In the genomic region with DNA sequence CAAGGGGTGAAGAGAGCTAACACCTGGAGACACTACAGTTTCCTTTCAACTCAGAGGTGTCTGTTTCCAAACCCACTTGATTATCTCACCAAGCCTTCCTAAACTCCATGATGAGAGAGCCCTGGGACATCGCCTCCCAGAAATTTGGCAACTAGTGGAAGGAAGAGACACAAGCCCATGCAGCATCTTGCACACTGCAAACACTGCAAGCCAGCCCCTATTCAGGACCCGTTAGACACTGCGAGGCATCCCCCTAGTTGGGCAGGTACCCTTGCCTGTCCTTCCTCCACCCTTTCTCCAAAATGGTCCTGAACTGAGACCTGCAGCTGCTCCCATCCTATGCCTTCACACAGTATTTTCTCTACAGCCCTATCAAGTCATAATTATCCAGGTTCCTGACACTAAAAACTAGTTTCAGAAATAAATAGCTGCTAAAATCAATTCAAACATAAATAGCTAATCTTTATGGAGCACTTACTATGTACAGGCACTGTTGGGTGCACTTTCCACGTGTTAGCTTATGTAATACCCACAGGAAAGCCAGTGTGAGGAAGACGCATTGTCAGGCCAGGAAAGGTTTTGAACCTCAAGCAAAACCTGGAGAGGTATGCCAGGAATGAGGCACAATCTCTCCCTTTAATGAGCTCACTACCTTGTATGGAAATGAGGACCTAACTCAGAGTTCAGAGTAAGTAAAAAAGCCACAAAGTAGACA, we compare ENCODE assay signal across 9 cellular contexts. TPM values are rescaled to one million over a fixed set of nuclear protein-coding genes. Genes with fewer than 3 reads are reported as not detected.
DNase-seq lines count a peak whose midpoint lies in the region; ATAC-seq and TF ChIP-seq lines count a peak whose summit lies in the region.
"Had no signal": no experiment of that assay in that cellular context is flagged by ENCODE, and none has a peak within 500 bp of the region (broad histone marks: within the 10 kb centered on the region; RNA-seq: fewer than 3 reads in every experiment).

No MANE protein-coding gene starts in this region.

- H3K27me3 ChIP-seq in breast epithelium, result no peaks in the 10 kb centered on the region
- no peaks in the 10 kb centered on the region for H3K27me3 ChIP-seq in suprapubic skin

- H3K36me3 Mint-ChIP-seq in HFFc6 (ENCODE audit: low read depth), result peaks cover 27% of the 10 kb centered on the region

- H3K4me3 Mint-ChIP-seq in HFFc6, result peak overlapping the region; percentile 98

- WGBS in suprapubic skin, result 38% methylated on average over 5 of the region's 5 CpGs

- peaks cover 64% of the 10 kb centered on the region for H3K4me1 Mint-ChIP-seq in HFFc6 (ENCODE audit: low read depth)

- H3K9me3 ChIP-seq in breast epithelium, result no peaks in the 10 kb centered on the region
- no peaks in the 10 kb centered on the region for H3K9me3 ChIP-seq in suprapubic skin

- H3K4me1 ChIP-seq in breast epithelium (peaks cover 0 to 13% of the 10 kb centered on the region in 2 donors), suprapubic skin (peaks cover 31% of the 10 kb centered on the region)

- no peak for TF ChIP-seq EP300 in suprapubic skin (IDR thresholded peaks at IDR 0.05)

- TF ChIP-seq CTCF in HFFc6 (IDR thresholded peaks at IDR 0.05), result no peak
- TF ChIP-seq CTCF in breast epithelium (IDR thresholded peaks at IDR 0.05), result no peak
- no peak for TF ChIP-seq CTCF in suprapubic skin (IDR thresholded peaks at IDR 0.05)

- no peaks in the 10 kb centered on the region for H3K36me3 ChIP-seq in breast epithelium
- H3K36me3 ChIP-seq in suprapubic skin, result no peaks in the 10 kb centered on the region

- H3K27ac ChIP-seq in breast epithelium (peak overlapping the region; percentile 94 to 97), suprapubic skin (no peak overlapping the region)

- H3K27me3 Mint-ChIP-seq in HFFc6 (ENCODE audit: insufficient read depth), result no peaks in the 10 kb centered on the region

- H3K9me3 Mint-ChIP-seq in HFFc6, result no peaks in the 10 kb centered on the region

- peak overlapping the region in 2 of 3 donors; percentile 75 to 82 for H3K4me3 ChIP-seq in breast epithelium
- peak overlapping the region; percentile 71 for H3K4me3 ChIP-seq in suprapubic skin

- TF ChIP-seq POLR2A in breast epithelium (IDR thresholded peaks at IDR 0.05), result no peak
- TF ChIP-seq POLR2A in suprapubic skin (IDR thresholded peaks at IDR 0.05), result no peak

- intact Hi-C loops in breast epithelium (cut with DNase I; ENCODE audit: low total_unique reads), result no loop called here

- H3K27ac Mint-ChIP-seq in HFFc6, result peak overlapping the region; percentile 96

- ATAC-seq in GM19397 (IDR thresholded peaks at IDR 0.05; ENCODE audit: unreplicated experiment) (no peak), HG02571 (IDR thresholded peaks at IDR 0.05; ENCODE audit: unreplicated experiment) (no peak)

- no peak for DNase-seq in HFFc6
- peak in 1 of 2 donors; percentile 44 for DNase-seq in breast epithelium (ENCODE audit: low spot score in 2 of 2)
- peak; percentile 74 for DNase-seq in kidney tubule cell (ENCODE audit: low spot score)
- DNase-seq in suprapubic skin (ENCODE audit: low spot score in 2 of 2), result no peak
- no peak for DNase-seq in NK-92 treated with Interleukin-12 subunit alpha and Interleukin-12 subunit beta, amount 100 ng/mL, for 24 hours (lab: John Stamatoyannopoulos, UW)
- DNase-seq: activated naive CD4-positive, alpha-beta T cell treated with anti-CD3 and anti-CD28 coated beads, Interleukin-2, amount 50 U/mL, for 16 hours; stimulated activated CD4-positive, alpha-beta T cell treated with anti-CD3 and anti-CD28 coated beads, Interleukin-15, amount 100 ng/mL, for 24 hours had no signal

RNA-seq across cellular contexts. Expression of a gene that starts 2.8 kb away (rescaled TPM):
- total RNA-seq in HFFc6 (2021; fragmentation: NEBNext Ultra II Directional; extraction: Animal tissue kit (Norgen Biotek cat#: 25700)), result 10 to 100 TPM; 21.1 to 30.5 (median 22.4) TPM
- total RNA-seq in breast epithelium (10 to 100 TPM; 22.1 to 94.4 (median 70.5) TPM), suprapubic skin (10 to 100 TPM; 37.9 to 71.5 (median 48.6) TPM)
